1 cellular context compared by ENCODE assay signal in the genomic region with DNA sequence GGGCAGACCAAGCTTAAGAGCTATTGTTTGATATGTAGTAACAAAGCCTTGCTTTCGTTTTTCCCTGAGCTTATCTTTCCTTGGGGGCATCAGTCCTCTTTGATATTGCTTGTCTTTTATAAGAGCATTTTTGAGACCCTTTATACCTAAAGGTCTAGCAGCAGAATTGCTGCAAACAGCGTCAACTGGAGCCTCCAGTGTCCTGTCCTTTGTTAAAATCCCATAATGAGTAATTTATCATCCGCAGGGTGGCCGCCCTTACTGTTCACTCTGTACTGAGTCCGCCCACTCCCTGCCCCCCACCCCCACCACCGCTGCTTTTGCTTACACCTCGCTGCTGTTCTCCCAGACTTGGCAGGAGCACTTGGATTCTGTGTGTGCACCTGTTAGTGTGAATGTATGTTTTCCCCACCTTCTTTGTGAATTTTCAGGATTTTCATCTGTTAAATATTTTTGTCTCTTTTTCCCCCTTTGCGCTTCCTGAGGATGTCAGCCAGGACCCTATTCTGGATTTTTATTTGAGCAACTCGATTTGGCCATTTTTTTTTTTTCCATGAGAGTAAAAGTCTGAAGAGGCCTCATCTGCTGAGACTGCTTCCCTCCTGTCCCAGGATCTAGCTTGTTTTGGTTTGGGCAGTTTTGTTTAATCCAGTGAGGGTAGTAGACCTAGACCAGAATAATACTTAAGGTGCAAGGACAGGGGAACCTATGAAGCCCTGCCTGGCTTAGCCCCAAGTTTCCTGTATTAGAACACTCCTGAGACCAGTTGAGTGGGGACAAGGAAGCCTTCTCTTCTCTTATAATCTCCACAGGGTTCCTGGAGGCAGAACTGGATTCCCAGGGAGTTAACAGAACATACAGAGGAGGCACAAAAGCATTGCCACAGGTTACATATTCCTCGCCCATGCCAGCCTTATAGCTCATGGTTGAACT.
A peak's percentile ranks its signal among the peaks of the same experiment; 100 is the strongest.
TF ChIP-seq lines count a peak whose summit lies in the region.

No MANE protein-coding gene starts in this region.

TF ChIP-seq in HEK293, 187 proteins besides CTCF, POLR2A, EP300 and RAD21 (continued from another document and continues in another):
- TF ChIP-seq, protein P1, sequence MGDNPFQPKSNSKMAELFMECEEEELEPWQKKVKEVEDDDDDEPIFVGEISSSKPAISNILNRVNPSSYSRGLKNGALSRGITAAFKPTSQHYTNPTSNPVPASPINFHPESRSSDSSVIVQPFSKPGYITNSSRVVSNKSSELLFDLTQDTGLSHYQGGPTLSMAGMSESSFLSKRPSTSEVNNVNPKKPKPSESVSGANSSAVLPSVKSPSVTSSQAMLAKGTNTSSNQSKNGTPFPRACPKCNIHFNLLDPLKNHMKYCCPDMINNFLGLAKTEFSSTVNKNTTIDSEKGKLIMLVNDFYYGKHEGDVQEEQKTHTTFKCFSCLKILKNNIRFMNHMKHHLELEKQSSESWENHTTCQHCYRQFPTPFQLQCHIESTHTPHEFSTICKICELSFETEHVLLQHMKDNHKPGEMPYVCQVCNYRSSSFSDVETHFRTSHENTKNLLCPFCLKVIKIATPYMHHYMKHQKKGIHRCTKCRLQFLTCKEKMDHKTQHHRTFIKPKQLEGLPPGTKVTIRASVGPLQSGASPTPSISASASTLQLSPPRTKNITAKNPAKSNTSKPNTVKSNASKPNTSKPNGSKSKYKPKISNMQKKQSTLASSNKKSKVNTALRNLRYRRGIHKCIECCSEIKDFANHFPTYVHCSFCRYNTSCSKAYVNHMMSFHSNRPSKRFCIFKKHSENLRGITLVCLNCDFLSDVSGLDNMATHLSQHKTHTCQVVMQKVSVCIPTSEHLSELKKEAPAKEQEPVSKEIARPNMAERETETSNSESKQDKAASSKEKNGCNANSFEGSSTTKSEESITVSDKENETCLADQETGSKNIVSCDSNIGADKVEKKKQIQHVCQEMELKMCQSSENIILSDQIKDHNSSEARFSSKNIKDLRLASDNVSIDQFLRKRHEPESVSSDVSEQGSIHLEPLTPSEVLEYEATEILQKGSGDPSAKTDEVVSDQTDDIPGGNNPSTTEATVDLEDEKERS (tag by site-specific recombination; IDR thresholded peaks at IDR 0.05), result no peak
- no peak for TF ChIP-seq ZNF2 (tag by site-specific recombination; IDR thresholded peaks at IDR 0.05)
- no peak for TF ChIP-seq KLF10 (tag by site-specific recombination; IDR thresholded peaks at IDR 0.05)
- peak; percentile 74 for TF ChIP-seq EGR2 (tag by site-specific recombination; IDR thresholded peaks at IDR 0.05; ENCODE audit: low read depth)
- TF ChIP-seq ZNF610 (tag by site-specific recombination; IDR thresholded peaks at IDR 0.05; ENCODE audit: borderline replicate concordance), result no peak
- TF ChIP-seq ZNF48 (tag by site-specific recombination; IDR thresholded peaks at IDR 0.05), result no peak
- TF ChIP-seq, protein P2, sequence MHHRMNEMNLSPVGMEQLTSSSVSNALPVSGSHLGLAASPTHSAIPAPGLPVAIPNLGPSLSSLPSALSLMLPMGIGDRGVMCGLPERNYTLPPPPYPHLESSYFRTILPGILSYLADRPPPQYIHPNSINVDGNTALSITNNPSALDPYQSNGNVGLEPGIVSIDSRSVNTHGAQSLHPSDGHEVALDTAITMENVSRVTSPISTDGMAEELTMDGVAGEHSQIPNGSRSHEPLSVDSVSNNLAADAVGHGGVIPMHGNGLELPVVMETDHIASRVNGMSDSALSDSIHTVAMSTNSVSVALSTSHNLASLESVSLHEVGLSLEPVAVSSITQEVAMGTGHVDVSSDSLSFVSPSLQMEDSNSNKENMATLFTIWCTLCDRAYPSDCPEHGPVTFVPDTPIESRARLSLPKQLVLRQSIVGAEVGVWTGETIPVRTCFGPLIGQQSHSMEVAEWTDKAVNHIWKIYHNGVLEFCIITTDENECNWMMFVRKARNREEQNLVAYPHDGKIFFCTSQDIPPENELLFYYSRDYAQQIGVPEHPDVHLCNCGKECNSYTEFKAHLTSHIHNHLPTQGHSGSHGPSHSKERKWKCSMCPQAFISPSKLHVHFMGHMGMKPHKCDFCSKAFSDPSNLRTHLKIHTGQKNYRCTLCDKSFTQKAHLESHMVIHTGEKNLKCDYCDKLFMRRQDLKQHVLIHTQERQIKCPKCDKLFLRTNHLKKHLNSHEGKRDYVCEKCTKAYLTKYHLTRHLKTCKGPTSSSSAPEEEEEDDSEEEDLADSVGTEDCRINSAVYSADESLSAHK (tag by site-specific recombination; IDR thresholded peaks at IDR 0.05), result no peak
- TF ChIP-seq, protein P3, sequence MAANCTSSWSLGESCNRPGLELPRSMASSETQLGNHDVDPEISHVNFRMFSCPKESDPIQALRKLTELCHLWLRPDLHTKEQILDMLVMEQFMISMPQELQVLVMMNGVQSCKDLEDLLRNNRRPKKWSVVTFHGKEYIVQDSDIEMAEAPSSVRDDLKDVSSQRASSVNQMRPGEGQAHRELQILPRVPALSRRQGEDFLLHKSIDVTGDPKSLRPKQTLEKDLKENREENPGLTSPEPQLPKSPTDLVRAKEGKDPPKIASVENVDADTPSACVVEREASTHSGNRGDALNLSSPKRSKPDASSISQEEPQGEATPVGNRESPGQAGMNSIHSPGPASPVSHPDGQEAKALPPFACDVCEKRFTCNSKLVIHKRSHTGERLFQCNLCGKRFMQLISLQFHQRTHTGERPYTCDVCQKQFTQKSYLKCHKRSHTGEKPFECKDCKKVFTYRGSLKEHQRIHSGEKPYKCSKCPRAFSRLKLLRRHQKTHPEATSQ (tag by site-specific recombination; IDR thresholded peaks at IDR 0.05), result no peak
- no peak for TF ChIP-seq SP2 (tag by site-specific recombination; IDR thresholded peaks at IDR 0.05)
- TF ChIP-seq ZNF585B (tag by site-specific recombination; IDR thresholded peaks at IDR 0.05), result no peak
- TF ChIP-seq, protein P4, sequence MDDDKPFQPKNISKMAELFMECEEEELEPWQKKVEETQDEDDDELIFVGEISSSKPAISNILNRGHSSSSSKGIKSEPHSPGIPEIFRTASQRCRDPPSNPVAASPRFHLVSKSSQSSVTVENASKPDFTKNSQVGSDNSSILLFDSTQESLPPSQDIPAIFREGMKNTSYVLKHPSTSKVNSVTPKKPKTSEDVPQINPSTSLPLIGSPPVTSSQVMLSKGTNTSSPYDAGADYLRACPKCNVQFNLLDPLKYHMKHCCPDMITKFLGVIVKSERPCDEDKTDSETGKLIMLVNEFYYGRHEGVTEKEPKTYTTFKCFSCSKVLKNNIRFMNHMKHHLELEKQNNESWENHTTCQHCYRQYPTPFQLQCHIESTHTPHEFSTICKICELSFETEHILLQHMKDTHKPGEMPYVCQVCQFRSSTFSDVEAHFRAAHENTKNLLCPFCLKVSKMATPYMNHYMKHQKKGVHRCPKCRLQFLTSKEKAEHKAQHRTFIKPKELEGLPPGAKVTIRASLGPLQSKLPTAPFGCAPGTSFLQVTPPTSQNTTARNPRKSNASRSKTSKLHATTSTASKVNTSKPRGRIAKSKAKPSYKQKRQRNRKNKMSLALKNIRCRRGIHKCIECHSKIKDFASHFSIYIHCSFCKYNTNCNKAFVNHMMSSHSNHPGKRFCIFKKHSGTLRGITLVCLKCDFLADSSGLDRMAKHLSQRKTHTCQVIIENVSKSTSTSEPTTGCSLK (tag by site-specific recombination; IDR thresholded peaks at IDR 0.05), result no peak
- TF ChIP-seq RBAK (tag by site-specific recombination; IDR thresholded peaks at IDR 0.05), result no peak
- no peak for TF ChIP-seq KLF7 (tag by site-specific recombination; IDR thresholded peaks at IDR 0.05; ENCODE audit: borderline replicate concordance)
- TF ChIP-seq, protein P5, sequence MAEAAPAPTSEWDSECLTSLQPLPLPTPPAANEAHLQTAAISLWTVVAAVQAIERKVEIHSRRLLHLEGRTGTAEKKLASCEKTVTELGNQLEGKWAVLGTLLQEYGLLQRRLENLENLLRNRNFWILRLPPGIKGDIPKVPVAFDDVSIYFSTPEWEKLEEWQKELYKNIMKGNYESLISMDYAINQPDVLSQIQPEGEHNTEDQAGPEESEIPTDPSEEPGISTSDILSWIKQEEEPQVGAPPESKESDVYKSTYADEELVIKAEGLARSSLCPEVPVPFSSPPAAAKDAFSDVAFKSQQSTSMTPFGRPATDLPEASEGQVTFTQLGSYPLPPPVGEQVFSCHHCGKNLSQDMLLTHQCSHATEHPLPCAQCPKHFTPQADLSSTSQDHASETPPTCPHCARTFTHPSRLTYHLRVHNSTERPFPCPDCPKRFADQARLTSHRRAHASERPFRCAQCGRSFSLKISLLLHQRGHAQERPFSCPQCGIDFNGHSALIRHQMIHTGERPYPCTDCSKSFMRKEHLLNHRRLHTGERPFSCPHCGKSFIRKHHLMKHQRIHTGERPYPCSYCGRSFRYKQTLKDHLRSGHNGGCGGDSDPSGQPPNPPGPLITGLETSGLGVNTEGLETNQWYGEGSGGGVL (tag by site-specific recombination; IDR thresholded peaks at IDR 0.05), result no peak
- TF ChIP-seq ZNF341 (tag by site-specific recombination; IDR thresholded peaks at IDR 0.05; ENCODE audit: low read depth), result 0 out of 2 replicates have a peak, but pooled peaks have one; percentile 15
- no peak for TF ChIP-seq ZNF560 (tag by site-specific recombination; IDR thresholded peaks at IDR 0.05; ENCODE audit: borderline replicate concordance)
- TF ChIP-seq ZEB2 (tag by site-specific recombination; IDR thresholded peaks at IDR 0.05), result no peak
- TF ChIP-seq, protein P6, sequence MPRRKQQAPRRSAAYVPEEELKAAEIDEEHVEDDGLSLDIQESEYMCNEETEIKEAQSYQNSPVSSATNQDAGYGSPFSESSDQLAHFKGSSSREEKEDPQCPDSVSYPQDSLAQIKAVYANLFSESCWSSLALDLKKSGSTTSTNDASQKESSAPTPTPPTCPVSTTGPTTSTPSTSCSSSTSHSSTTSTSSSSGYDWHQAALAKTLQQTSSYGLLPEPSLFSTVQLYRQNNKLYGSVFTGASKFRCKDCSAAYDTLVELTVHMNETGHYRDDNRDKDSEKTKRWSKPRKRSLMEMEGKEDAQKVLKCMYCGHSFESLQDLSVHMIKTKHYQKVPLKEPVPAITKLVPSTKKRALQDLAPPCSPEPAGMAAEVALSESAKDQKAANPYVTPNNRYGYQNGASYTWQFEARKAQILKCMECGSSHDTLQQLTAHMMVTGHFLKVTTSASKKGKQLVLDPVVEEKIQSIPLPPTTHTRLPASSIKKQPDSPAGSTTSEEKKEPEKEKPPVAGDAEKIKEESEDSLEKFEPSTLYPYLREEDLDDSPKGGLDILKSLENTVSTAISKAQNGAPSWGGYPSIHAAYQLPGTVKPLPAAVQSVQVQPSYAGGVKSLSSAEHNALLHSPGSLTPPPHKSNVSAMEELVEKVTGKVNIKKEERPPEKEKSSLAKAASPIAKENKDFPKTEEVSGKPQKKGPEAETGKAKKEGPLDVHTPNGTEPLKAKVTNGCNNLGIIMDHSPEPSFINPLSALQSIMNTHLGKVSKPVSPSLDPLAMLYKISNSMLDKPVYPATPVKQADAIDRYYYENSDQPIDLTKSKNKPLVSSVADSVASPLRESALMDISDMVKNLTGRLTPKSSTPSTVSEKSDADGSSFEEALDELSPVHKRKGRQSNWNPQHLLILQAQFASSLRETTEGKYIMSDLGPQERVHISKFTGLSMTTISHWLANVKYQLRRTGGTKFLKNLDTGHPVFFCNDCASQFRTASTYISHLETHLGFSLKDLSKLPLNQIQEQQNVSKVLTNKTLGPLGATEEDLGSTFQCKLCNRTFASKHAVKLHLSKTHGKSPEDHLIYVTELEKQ (tag by site-specific recombination; IDR thresholded peaks at IDR 0.05; ENCODE audit: borderline replicate concordance), result no peak
- TF ChIP-seq ZNF324 (tag by site-specific recombination; IDR thresholded peaks at IDR 0.05), result no peak
- TF ChIP-seq, protein P7, sequence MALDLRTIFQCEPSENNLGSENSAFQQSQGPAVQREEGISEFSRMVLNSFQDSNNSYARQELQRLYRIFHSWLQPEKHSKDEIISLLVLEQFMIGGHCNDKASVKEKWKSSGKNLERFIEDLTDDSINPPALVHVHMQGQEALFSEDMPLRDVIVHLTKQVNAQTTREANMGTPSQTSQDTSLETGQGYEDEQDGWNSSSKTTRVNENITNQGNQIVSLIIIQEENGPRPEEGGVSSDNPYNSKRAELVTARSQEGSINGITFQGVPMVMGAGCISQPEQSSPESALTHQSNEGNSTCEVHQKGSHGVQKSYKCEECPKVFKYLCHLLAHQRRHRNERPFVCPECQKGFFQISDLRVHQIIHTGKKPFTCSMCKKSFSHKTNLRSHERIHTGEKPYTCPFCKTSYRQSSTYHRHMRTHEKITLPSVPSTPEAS (tag by site-specific recombination; IDR thresholded peaks at IDR 0.05), result no peak
- TF ChIP-seq, protein P8, sequence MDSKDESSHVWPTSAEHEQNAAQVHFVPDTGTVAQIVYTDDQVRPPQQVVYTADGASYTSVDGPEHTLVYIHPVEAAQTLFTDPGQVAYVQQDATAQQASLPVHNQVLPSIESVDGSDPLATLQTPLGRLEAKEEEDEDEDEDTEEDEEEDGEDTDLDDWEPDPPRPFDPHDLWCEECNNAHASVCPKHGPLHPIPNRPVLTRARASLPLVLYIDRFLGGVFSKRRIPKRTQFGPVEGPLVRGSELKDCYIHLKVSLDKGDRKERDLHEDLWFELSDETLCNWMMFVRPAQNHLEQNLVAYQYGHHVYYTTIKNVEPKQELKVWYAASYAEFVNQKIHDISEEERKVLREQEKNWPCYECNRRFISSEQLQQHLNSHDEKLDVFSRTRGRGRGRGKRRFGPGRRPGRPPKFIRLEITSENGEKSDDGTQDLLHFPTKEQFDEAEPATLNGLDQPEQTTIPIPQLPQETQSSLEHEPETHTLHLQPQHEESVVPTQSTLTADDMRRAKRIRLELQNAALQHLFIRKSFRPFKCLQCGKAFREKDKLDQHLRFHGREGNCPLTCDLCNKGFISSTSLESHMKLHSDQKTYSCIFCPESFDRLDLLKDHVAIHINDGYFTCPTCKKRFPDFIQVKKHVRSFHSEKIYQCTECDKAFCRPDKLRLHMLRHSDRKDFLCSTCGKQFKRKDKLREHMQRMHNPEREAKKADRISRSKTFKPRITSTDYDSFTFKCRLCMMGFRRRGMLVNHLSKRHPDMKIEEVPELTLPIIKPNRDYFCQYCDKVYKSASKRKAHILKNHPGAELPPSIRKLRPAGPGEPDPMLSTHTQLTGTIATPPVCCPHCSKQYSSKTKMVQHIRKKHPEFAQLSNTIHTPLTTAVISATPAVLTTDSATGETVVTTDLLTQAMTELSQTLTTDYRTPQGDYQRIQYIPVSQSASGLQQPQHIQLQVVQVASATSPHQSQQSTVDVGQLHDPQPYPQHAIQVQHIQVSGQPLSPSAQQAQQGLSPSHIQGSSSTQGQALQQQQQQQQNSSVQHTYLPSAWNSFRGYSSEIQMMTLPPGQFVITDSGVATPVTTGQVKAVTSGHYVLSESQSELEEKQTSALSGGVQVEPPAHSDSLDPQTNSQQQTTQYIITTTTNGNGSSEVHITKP (tag by site-specific recombination; IDR thresholded peaks at IDR 0.05), result 0 out of 2 replicates have a peak, but pooled peaks have one; percentile 11
- TF ChIP-seq ZNF785 (tag by site-specific recombination; IDR thresholded peaks at IDR 0.05), result no peak
- TF ChIP-seq ZNF658 (tag by site-specific recombination; IDR thresholded peaks at IDR 0.05), result no peak
- TF ChIP-seq, protein P9, sequence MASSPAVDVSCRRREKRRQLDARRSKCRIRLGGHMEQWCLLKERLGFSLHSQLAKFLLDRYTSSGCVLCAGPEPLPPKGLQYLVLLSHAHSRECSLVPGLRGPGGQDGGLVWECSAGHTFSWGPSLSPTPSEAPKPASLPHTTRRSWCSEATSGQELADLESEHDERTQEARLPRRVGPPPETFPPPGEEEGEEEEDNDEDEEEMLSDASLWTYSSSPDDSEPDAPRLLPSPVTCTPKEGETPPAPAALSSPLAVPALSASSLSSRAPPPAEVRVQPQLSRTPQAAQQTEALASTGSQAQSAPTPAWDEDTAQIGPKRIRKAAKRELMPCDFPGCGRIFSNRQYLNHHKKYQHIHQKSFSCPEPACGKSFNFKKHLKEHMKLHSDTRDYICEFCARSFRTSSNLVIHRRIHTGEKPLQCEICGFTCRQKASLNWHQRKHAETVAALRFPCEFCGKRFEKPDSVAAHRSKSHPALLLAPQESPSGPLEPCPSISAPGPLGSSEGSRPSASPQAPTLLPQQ (tag by site-specific recombination; IDR thresholded peaks at IDR 0.05), result no peak
